23 cellular contexts compared by ENCODE assay signal in genomic region chr1:108767115-108767514, GRCh38. TPM values are rescaled to one million over a fixed set of nuclear protein-coding genes. Genes with fewer than 3 reads are reported as not detected.
"Had no signal": no experiment of that assay in that cellular context is flagged by ENCODE, and none has a peak within 500 bp of the region (broad histone marks: within the 10 kb centered on the region; RNA-seq: fewer than 3 reads in every experiment).

No MANE protein-coding gene starts in this region.

- H3K27ac ChIP-seq: HL-60, KMS-11, RWPE1 had no signal

- H3K4me3 Mint-ChIP-seq: IgD-negative memory B cell had no signal

- H3K27me3 Mint-ChIP-seq: IgD-negative memory B cell had no signal

- H3K9me3 ChIP-seq: SK-N-SH had no signal

- H3K4me1 Mint-ChIP-seq: IgD-negative memory B cell had no signal

- ATAC-seq: K562 had no signal

- FAIRE-seq: HTR-8/SVneo, RCC 7860 had no signal

- H3K9ac ChIP-seq: KMS-11, SK-N-SH had no signal

- H3K4me3 ChIP-seq: K562 had no signal

- H3K27ac Mint-ChIP-seq: IgD-negative memory B cell had no signal

- H3K9me3 Mint-ChIP-seq: IgD-negative memory B cell had no signal

- H3K4me2 ChIP-seq: KMS-11, SK-N-SH had no signal

- DNase-seq: Kasumi-1, MM.1S, NCI-H1092 treated with DMSO at 0.1 percent for 48 hours, NCI-H1436, NCI-H187, NCI-H2029, NCI-H2081 treated with DMSO at 0.1 percent for 48 hours, NCI-H2171 treated with DMSO at 0.1 percent for 48 hours, NCI-H524, NCI-H526 treated with DMSO at 0.1 percent for 48 hours, NCI-H748 treated with DMSO at 0.1 percent for 48 hours, SHP77, SK-N-SH had no signal

RNA-seq across cellular contexts. Expression of gene FNDC7, which starts 54.4 kb away (rescaled TPM):
- total RNA-seq: K562, M059J, NCI-H460, SK-MEL-5 had no signal
- polyA plus RNA-seq: IgD-negative memory B cell, K562 had no signal
